In genomic region chr13:44191504-44192171, GRCh38 we compare ENCODE assay signal across 8 cellular contexts.
DNase-seq lines count a peak whose midpoint lies in the region; ATAC-seq, FAIRE-seq and TF ChIP-seq lines count a peak whose summit lies in the region.

No MANE protein-coding gene starts in this region.

- CTCF ChIA-PET in PC-3 (lab: Charles Lee) = no interaction called here

- no peak for FAIRE-seq in pancreas (lab: Jason Lieb, UNC)

- 51 to 52% methylated on average over 15 of the region's 15 CpGs for WGBS in pancreas, 2 donors

- H3K9ac ChIP-seq in PC-3 (ENCODE audit: low read length) = no peak overlapping the region; the same call in 1 of the 2 replicates

- H3K4me1 ChIP-seq in PC-3 (ENCODE audit: insufficient read depth, low read length) (peaks cover 48% of the 10 kb centered on the region), pancreas (peaks cover 0 to 3% (median 0%) of the 10 kb centered on the region in 3 donors)

- H2AFZ ChIP-seq in PC-3 (ENCODE audit: low read length) = no peak overlapping the region

- no TSS peak for BruUV-seq in PC-3 (replicated peaks; lab: Mats Ljungman, UMichigan)

- 0 out of 2 replicates have a peak, but pooled peaks cover 3% of the 10 kb centered on the region for H3K9me2 ChIP-seq in PC-3 (replicated peaks; ENCODE audit: low read length)

- TF ChIP-seq CTCF in PC-3 (conservative IDR thresholded peaks at IDR 0.05; ENCODE audit: low read depth, low read length) (peak; percentile 53), pancreas (IDR thresholded peaks at IDR 0.05) (peak; percentile 40 to 72 (median 56))

- intact Hi-C loops in PC-3 (cut with micrococcal nuclease) (no loop called here), pancreas (cut with DNase I) (loop anchor here in 1 of 3 donors (10.0 kb wide), 1 partner anchor 243 kb away; no protein-coding TSS in a partner anchor)

- H3K79me2 ChIP-seq in PC-3 (ENCODE audit: low read length) = no peaks in the 10 kb centered on the region

- H3K27ac ChIP-seq in PC-3 (ENCODE audit: low read length) (no peak overlapping the region), pancreas (peak overlapping the region in 1 of 4 donors; percentile 22)

- no peak overlapping the region for H3K4me2 ChIP-seq in PC-3 (ENCODE audit: low read length)

- H4K20me1 ChIP-seq in PC-3 (ENCODE audit: low read length) = no peaks in the 10 kb centered on the region

- no peaks in the 10 kb centered on the region for H3K27me3 ChIP-seq in PC-3 (ENCODE audit: low read length)
- no peaks in the 10 kb centered on the region for H3K27me3 ChIP-seq in pancreas

- H3K9me3 ChIP-seq in PC-3 (ENCODE audit: low read length) (no peaks in the 10 kb centered on the region), pancreas (no peaks in the 10 kb centered on the region)

- no peak overlapping the region for H3K4me3 ChIP-seq in PC-3 (ENCODE audit: low read length)
- H3K4me3 ChIP-seq in pancreas = no peak overlapping the region

- peak; percentile 41 for ATAC-seq in HG03175 (IDR thresholded peaks at IDR 0.05; ENCODE audit: unreplicated experiment)
- no peak for ATAC-seq in PC-3
- ATAC-seq in pancreas = peak; percentile 96 to 99 (median 98)
- no peak for ATAC-seq in GM21576 (IDR thresholded peaks at IDR 0.05; ENCODE audit: unreplicated experiment)
- no peak for ATAC-seq in GM21723 (IDR thresholded peaks at IDR 0.05; ENCODE audit: unreplicated experiment)

- H3K36me3 ChIP-seq in PC-3 (ENCODE audit: low read depth, low read length) = no peaks in the 10 kb centered on the region
- no peaks in the 10 kb centered on the region for H3K36me3 ChIP-seq in pancreas

- DNase-seq in CD1c-positive myeloid dendritic cell (ENCODE audit: extremely low spot score) (peak; percentile 66), PC-3 (peak; percentile 41), germinal center (ENCODE audit: low spot score) (peak; percentile 61), pancreas (peak in 3 of 6 donors; percentile 40 to 67 (median 42))
- peak; percentile 38 for DNase-seq in activated naive CD4-positive, alpha-beta T cell treated with anti-CD3 and anti-CD28 coated beads, Interleukin-2, amount 50 U/mL, for 16 hours

- H3F3A ChIP-seq in PC-3 (ENCODE audit: low read length, unreplicated experiment) = no peaks in the 10 kb centered on the region

- POLR2A ChIA-PET in PC-3 (lab: Charles Lee; ENCODE audit: unreplicated experiment) = no interaction called here

Comparison
In these comparisons a context has a peak if more than half of its experiments do, and no peak if none do; other contexts are left out.
1. ATAC-seq: peak in HG03175 (single experiment) and pancreas (4 of 4); none in PC-3 (single experiment), GM21576 (single experiment) and GM21723 (single experiment).